ENCODE assay signal across 12 cellular contexts in genomic region chr9:27108981-27109541, GRCh38. TPM values are rescaled to one million over a fixed set of nuclear protein-coding genes. Genes with fewer than 3 reads are reported as not detected.
DNase-seq lines count a peak whose midpoint lies in the region; ATAC-seq and TF ChIP-seq lines count a peak whose summit lies in the region.
"Had no signal": no experiment of that assay in that cellular context is flagged by ENCODE, and none has a peak within 500 bp of the region (broad histone marks: within the 10 kb centered on the region; RNA-seq: fewer than 3 reads in every experiment).

Gene TEK, plus strand, starts transcription at chr9:27109225. Its CDS starts 366 bp downstream, at chr9:27109591.

- H3K36me3 ChIP-seq in GM23338 (ENCODE audit: insufficient read depth), result no peaks in the 10 kb centered on the region
- H3K36me3 ChIP-seq: prostate gland had no signal

- no peaks in the 10 kb centered on the region for H3F3A ChIP-seq in GM23338 (replicated peaks; ENCODE audit: low read depth)

- H3K27me3 ChIP-seq in GM23338 (ENCODE audit: insufficient read depth), result no peaks in the 10 kb centered on the region

- H3K4me3 Mint-ChIP-seq in GM23338, result peak within 1 kb of the TSS; percentile 60
- H3K4me3 Mint-ChIP-seq: CD4-positive, alpha-beta memory T cell had no signal

- peaks cover 15% of the 10 kb centered on the region for H3K4me1 Mint-ChIP-seq in GM23338
- H3K4me1 Mint-ChIP-seq: CD4-positive, alpha-beta memory T cell had no signal

- no peaks in the 10 kb centered on the region for H3K27me3 Mint-ChIP-seq in GM23338 (ENCODE audit: insufficient read depth, low read depth, poor library complexity)

- peak within 1 kb of the TSS; percentile 59 for H3K27ac Mint-ChIP-seq in GM23338
- H3K27ac Mint-ChIP-seq: CD4-positive, alpha-beta memory T cell had no signal

- H3K4me3 ChIP-seq in GM23338 (peak within 1 kb of the TSS; percentile 46), iPS-11a (ENCODE audit: low read depth, low read length) (peak within 1 kb of the TSS; percentile 63)
- H3K4me3 ChIP-seq: prostate gland had no signal

- H3K4me1 ChIP-seq in GM23338 (ENCODE audit: insufficient read depth), result peaks cover 13% of the 10 kb centered on the region
- H3K4me1 ChIP-seq: prostate gland had no signal

- peak within 1 kb of the TSS; percentile 72 for H3K4me2 ChIP-seq in GM23338

- ATAC-seq in GM23338 (peak; percentile 87), HG03521 (IDR thresholded peaks at IDR 0.05; ENCODE audit: unreplicated experiment) (no peak)

- peak within 1 kb of the TSS; percentile 85 for H3K27ac ChIP-seq in GM23338 (ENCODE audit: low read depth)
- H3K27ac ChIP-seq: prostate gland had no signal

- no peaks in the 10 kb centered on the region for H4K20me1 ChIP-seq in GM23338 (replicated peaks; ENCODE audit: insufficient read depth)

- TF ChIP-seq CTCF in GM23338 (conservative IDR thresholded peaks at IDR 0.05; ENCODE audit: low read depth in 2 of 2), result no peak

- no peaks in the 10 kb centered on the region for H3K9me3 Mint-ChIP-seq in GM23338
- H3K9me3 Mint-ChIP-seq: CD4-positive, alpha-beta memory T cell had no signal

- H3K9me2 ChIP-seq in GM23338 (ENCODE audit: insufficient read depth), result no peaks in the 10 kb centered on the region

- H3K79me2 ChIP-seq in GM23338 (replicated peaks; ENCODE audit: insufficient read depth), result peaks cover 5% of the 10 kb centered on the region; the same call in 1 of the 2 replicates

- peak; percentile 71 for DNase-seq in GM23338 (ENCODE audit: low spot score)
- DNase-seq in cerebellum (ENCODE audit: low spot score), result no peak
- DNase-seq in retina, result peak; percentile 8
- no peak for DNase-seq in stimulated activated CD8-positive, alpha-beta memory T cell treated with anti-CD3 and anti-CD28 coated beads, Interleukin-4, amount 100 ng/mL, for 48 hours
- DNase-seq in DMS 273 (lab: John Stamatoyannopoulos, UW; ENCODE audit: unreplicated experiment), result no peak
- DNase-seq in activated T-cell treated with anti-CD3 and anti-CD28 coated beads, Interleukin-2, amount 50 U/mL, for 1 hour, result no peak
- DNase-seq: activated naive CD4-positive, alpha-beta T cell; CD4-positive, alpha-beta memory T cell; NCI-H510A had no signal

- H3K36me3 Mint-ChIP-seq in GM23338 (ENCODE audit: low read depth), result no peaks in the 10 kb centered on the region
- H3K36me3 Mint-ChIP-seq: CD4-positive, alpha-beta memory T cell had no signal

- H2AFZ ChIP-seq in GM23338, result peak within 1 kb of the TSS; percentile 83

TF ChIP-seq in GM23338, 12 proteins besides CTCF, POLR2A, EP300 and RAD21 (continues in another document):
- no peak for TF ChIP-seq POLR2AphosphoS5 (IDR thresholded peaks at IDR 0.05; ENCODE audit: low read depth)
- TF ChIP-seq REST (IDR thresholded peaks at IDR 0.05; ENCODE audit: unreplicated experiment), result no peak
- TF ChIP-seq EZH2 (IDR thresholded peaks at IDR 0.05; ENCODE audit: low read depth, unreplicated experiment), result no peak
- TF ChIP-seq ZNF114 (CRISPR knock-in tag; IDR thresholded peaks at IDR 0.05), result no peak
- no peak for TF ChIP-seq ETS1 (IDR thresholded peaks at IDR 0.05)
- TF ChIP-seq CREB1 (CRISPR knock-in tag; IDR thresholded peaks at IDR 0.05; ENCODE audit: low read depth), result no peak
- TF ChIP-seq NANOG (IDR thresholded peaks at IDR 0.05; ENCODE audit: borderline replicate concordance), result no peak
- no peak for TF ChIP-seq JUNB (IDR thresholded peaks at IDR 0.05; ENCODE audit: unreplicated experiment)
- TF ChIP-seq STAT1 (IDR thresholded peaks at IDR 0.05; ENCODE audit: unreplicated experiment), result no peak
- TF ChIP-seq EZH2phosphoT487 (IDR thresholded peaks at IDR 0.05; ENCODE audit: unreplicated experiment), result no peak
- no peak for TF ChIP-seq ZNF331 (CRISPR knock-in tag; IDR thresholded peaks at IDR 0.05; ENCODE audit: low read depth)

RNA-seq across cellular contexts. Expression of gene TEK, which starts in this region (rescaled TPM):
- 7.9 and 9.4 TPM in 2 replicates for total RNA-seq in GM23338 (2014; rRNA removed; shearing (Covaris generic))
- polyA plus RNA-seq in GM23338 (2016; fragmentation: Nextera tagmentation; extraction: Ambion mirVana), result 1.5 and 1.9 TPM in 2 replicates
- total RNA-seq in cerebellum, result 10.2 TPM
- total RNA-seq: CD4-positive, alpha-beta memory T cell had no signal
- polyA plus RNA-seq: CD4-positive, alpha-beta memory T cell had no signal

Comparison
In these comparisons a context has a peak if more than half of its experiments do, and no peak if none do; other contexts are left out.
1. DNase-seq: peak in GM23338 (single experiment) and retina (single experiment); none in cerebellum (single experiment), stimulated activated CD8-positive, alpha-beta memory T cell treated with anti-CD3 and anti-CD28 coated beads, Interleukin-4, amount 100 ng/mL, for 48 hours (single experiment), DMS 273 (single experiment) and activated T-cell treated with anti-CD3 and anti-CD28 coated beads, Interleukin-2, amount 50 U/mL, for 1 hour (single experiment).